Comparison of ENCODE assay signal across 11 cellular contexts in the genomic region with DNA sequence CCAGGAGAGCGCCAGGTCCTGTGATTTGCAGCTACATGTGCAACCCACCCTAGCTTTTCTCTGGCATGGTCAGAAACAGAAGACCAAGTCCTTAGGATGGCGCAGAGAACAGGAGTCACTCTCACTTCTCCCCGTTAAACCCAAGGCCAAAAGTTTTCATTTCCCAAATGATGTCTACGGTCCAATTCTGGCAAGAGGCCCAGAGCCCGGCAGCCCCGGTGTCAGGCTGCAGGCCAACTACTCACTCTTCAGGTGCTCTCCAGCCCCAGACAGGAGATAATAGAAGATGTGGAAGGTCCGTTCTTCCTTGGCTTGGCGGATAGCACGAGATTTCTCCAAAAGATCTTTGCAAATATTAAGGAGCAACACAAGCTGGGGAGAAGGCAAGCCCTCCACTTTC.
DNase-seq lines count a peak whose midpoint lies in the region; ATAC-seq and TF ChIP-seq lines count a peak whose summit lies in the region.
"Had no signal": no experiment of that assay in that cellular context is flagged by ENCODE, and none has a peak within 500 bp of the region (broad histone marks: within the 10 kb centered on the region; RNA-seq: fewer than 3 reads in every experiment).

No MANE protein-coding gene starts in this region.

- no peak overlapping the region for H3K4me3 Mint-ChIP-seq in activated T-cell treated with anti-CD3 and anti-CD28 coated beads, Interleukin-2, amount 50 U/mL, for 24 hours
- peak overlapping the region; percentile 16 for H3K4me3 Mint-ChIP-seq in activated naive CD8-positive, alpha-beta T cell treated with anti-CD3 and anti-CD28 coated beads, Interleukin-2, amount 50 U/mL, for 24 hours
- H3K4me3 Mint-ChIP-seq: immature natural killer cell had no signal

- peaks cover 16 to 22% of the 10 kb centered on the region in 2 donors for H3K4me1 ChIP-seq in lung (ENCODE audit: control insufficient read depth in 2 of 2, insufficient read depth in 2 of 2, low read length in 2 of 2)
- peaks cover 76% of the 10 kb centered on the region for H3K4me1 ChIP-seq in stomach smooth muscle (ENCODE audit: control insufficient read depth, insufficient read depth, low read length)

- H3K27ac Mint-ChIP-seq in activated T-cell treated with anti-CD3 and anti-CD28 coated beads, Interleukin-2, amount 50 U/mL, for 24 hours, result peak overlapping the region; percentile 74
- peak overlapping the region; percentile 61 for H3K27ac Mint-ChIP-seq in activated naive CD8-positive, alpha-beta T cell treated with anti-CD3 and anti-CD28 coated beads, Interleukin-2, amount 50 U/mL, for 24 hours

- no peak for ATAC-seq in activated naive CD8-positive, alpha-beta T cell treated with anti-CD3 and anti-CD28 coated beads, Interleukin-2, amount 50 U/mL, for 24 hours
- no peak for ATAC-seq in lung (ENCODE audit: insufficient read depth, low FRiP score)
- no peak for ATAC-seq in HG03095 (IDR thresholded peaks at IDR 0.05; ENCODE audit: unreplicated experiment)

- H3K4me1 Mint-ChIP-seq in activated T-cell treated with anti-CD3 and anti-CD28 coated beads, Interleukin-2, amount 50 U/mL, for 24 hours (ENCODE audit: low read depth), result peaks cover 3% of the 10 kb centered on the region
- H3K4me1 Mint-ChIP-seq in activated naive CD8-positive, alpha-beta T cell treated with anti-CD3 and anti-CD28 coated beads, Interleukin-2, amount 50 U/mL, for 24 hours, result peaks cover 3% of the 10 kb centered on the region

- H3K9me3 Mint-ChIP-seq in activated T-cell treated with anti-CD3 and anti-CD28 coated beads, Interleukin-2, amount 50 U/mL, for 24 hours, result no peaks in the 10 kb centered on the region
- H3K9me3 Mint-ChIP-seq in activated naive CD8-positive, alpha-beta T cell treated with anti-CD3 and anti-CD28 coated beads, Interleukin-2, amount 50 U/mL, for 24 hours, result no peaks in the 10 kb centered on the region
- H3K9me3 Mint-ChIP-seq: immature natural killer cell had no signal

- H3K36me3 ChIP-seq in lung (ENCODE audit: control insufficient read depth in 2 of 2, insufficient read depth in 2 of 2, low read length in 2 of 2) (peaks cover 30 to 75% of the 10 kb centered on the region in 2 donors), stomach smooth muscle (ENCODE audit: control insufficient read depth in 2 of 2, insufficient read depth in 2 of 2, low read length in 2 of 2) (peaks cover 68 to 75% of the 10 kb centered on the region in 2 donors)

- DNase-seq in activated T-cell treated with anti-CD3 and anti-CD28 coated beads, Interleukin-2, amount 50 U/mL, for 24 hours, result no peak
- DNase-seq in activated T-cell treated with anti-CD3 and anti-CD28 coated beads for 4 hours, result no peak
- no peak for DNase-seq in activated naive CD8-positive, alpha-beta T cell treated with anti-CD3 and anti-CD28 coated beads, Interleukin-2, amount 50 U/mL, for 24 hours
- no peak for DNase-seq in lung (ENCODE audit: low spot score)
- no peak for DNase-seq in DMS53 treated with DMSO at 0.1 percent for 48 hours (lab: John Stamatoyannopoulos, UW; ENCODE audit: unreplicated experiment)
- DNase-seq in stimulated activated CD4-positive, alpha-beta T cell treated with anti-CD3 and anti-CD28 coated beads, Interleukin-2, amount 100 ng/mL, for 48 hours, result no peak
- DNase-seq: activated CD4-positive, alpha-beta T cell treated with anti-CD3 and anti-CD28 coated beads for 4 hours; immature natural killer cell; NCI-H2171 had no signal

- no peaks in the 10 kb centered on the region for H3K27me3 Mint-ChIP-seq in activated T-cell treated with anti-CD3 and anti-CD28 coated beads, Interleukin-2, amount 50 U/mL, for 24 hours
- no peaks in the 10 kb centered on the region for H3K27me3 Mint-ChIP-seq in activated naive CD8-positive, alpha-beta T cell treated with anti-CD3 and anti-CD28 coated beads, Interleukin-2, amount 50 U/mL, for 24 hours

- H3K27ac ChIP-seq in lung (ENCODE audit: low read depth in 1 of 2, low read length in 1 of 2) (peak overlapping the region; percentile 43 to 51), stomach smooth muscle (ENCODE audit: low read length) (peak overlapping the region; percentile 99)

- 61 to 81% methylated on average over 9 of the region's 9 CpGs for WGBS in lung, 2 donors

- H3K36me3 Mint-ChIP-seq in activated T-cell treated with anti-CD3 and anti-CD28 coated beads, Interleukin-2, amount 50 U/mL, for 24 hours (ENCODE audit: low read depth), result peaks cover 99% of the 10 kb centered on the region
- H3K36me3 Mint-ChIP-seq in activated naive CD8-positive, alpha-beta T cell treated with anti-CD3 and anti-CD28 coated beads, Interleukin-2, amount 50 U/mL, for 24 hours (ENCODE audit: low read depth), result peaks cover 66% of the 10 kb centered on the region

- H3K27me3 ChIP-seq in lung (ENCODE audit: control insufficient read depth, insufficient read depth), result no peaks in the 10 kb centered on the region
- H3K27me3 ChIP-seq in stomach smooth muscle (ENCODE audit: control insufficient read depth in 1 of 2, insufficient read depth in 2 of 2, low read length in 2 of 2), result no peaks in the 10 kb centered on the region

- no peak overlapping the region for H3K9ac ChIP-seq in stomach smooth muscle (ENCODE audit: low read length in 2 of 2)

- TF ChIP-seq CTCF in lung (IDR thresholded peaks at IDR 0.05; ENCODE audit: control extremely low read depth, extremely low read depth), result no peak

- no peak overlapping the region for H3K4me3 ChIP-seq in lung
- no peak overlapping the region for H3K4me3 ChIP-seq in stomach smooth muscle (ENCODE audit: low read length in 2 of 2)

- H3K9me3 ChIP-seq in lung (ENCODE audit: control insufficient read depth in 2 of 2, insufficient read depth in 1 of 2, low read length in 1 of 2) (no peaks in the 10 kb centered on the region), stomach smooth muscle (ENCODE audit: control insufficient read depth in 2 of 2, low read length in 2 of 2) (no peaks in the 10 kb centered on the region)
